Comparison of ENCODE assay signal across 10 cellular contexts in the genomic region with DNA sequence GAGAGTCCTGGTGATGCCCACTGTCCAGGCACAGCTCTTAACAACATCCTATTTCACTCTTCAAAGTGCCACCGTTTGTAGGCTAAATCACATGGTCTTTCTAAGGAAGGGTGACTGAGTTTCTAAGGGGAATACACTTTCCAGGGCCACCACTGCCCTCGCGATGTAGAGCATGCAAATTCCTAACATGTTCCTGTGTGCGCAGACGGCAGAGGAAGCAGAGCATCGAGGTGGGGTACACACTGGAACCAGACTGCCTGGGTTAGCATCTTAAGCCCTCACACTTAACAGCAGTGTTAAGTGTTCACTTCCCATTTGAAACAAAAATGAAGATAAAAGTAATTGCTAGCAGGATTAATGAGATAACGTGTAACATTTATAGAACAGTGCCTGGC. TPM values are rescaled to one million over a fixed set of nuclear protein-coding genes. Genes with fewer than 3 reads are reported as not detected.
A peak's percentile ranks its signal among the peaks of the same experiment; 100 is the strongest.
DNase-seq lines count a peak whose midpoint lies in the region; ATAC-seq and TF ChIP-seq lines count a peak whose summit lies in the region.
"Had no signal": no experiment of that assay in that cellular context is flagged by ENCODE, and none has a peak within 500 bp of the region (broad histone marks: within the 10 kb centered on the region; RNA-seq: fewer than 3 reads in every experiment).

No MANE protein-coding gene starts in this region.

- peak overlapping the region; percentile 87 for H3K4me3 Mint-ChIP-seq in activated CD8-positive, alpha-beta memory T cell treated with anti-CD3 and anti-CD28 coated beads, Interleukin-2, amount 10 ng/mL, durations not matched to agents 7 days and 5 days
- H3K4me3 Mint-ChIP-seq in T-helper 17 cell = peak overlapping the region; percentile 96

- no peak for ATAC-seq in activated CD8-positive, alpha-beta memory T cell treated with anti-CD3 and anti-CD28 coated beads, Interleukin-2, amount 10 ng/mL, durations not matched to agents 7 days and 5 days
- ATAC-seq in T-helper 17 cell = no peak
- no peak for ATAC-seq in thoracic aorta (ENCODE audit: insufficient number of reproducible peaks, low FRiP score, low read depth)
- no peak for ATAC-seq in GM19455 (IDR thresholded peaks at IDR 0.05; ENCODE audit: unreplicated experiment)

- peak overlapping the region; percentile 40; the same call in 1 of the 2 replicates for H3K9ac ChIP-seq in iPS-20b (ENCODE audit: low read depth, low read length)

- H3K4me1 ChIP-seq in iPS-20b (ENCODE audit: insufficient read depth, low read length) (peaks cover 62% of the 10 kb centered on the region), thoracic aorta (ENCODE audit: control insufficient read depth in 1 of 2, low read depth in 2 of 2) (peaks cover 43 to 53% of the 10 kb centered on the region in 2 donors)

- no peaks in the 10 kb centered on the region for H3K27me3 Mint-ChIP-seq in activated CD8-positive, alpha-beta memory T cell treated with anti-CD3 and anti-CD28 coated beads, Interleukin-2, amount 10 ng/mL, durations not matched to agents 7 days and 5 days
- H3K27me3 Mint-ChIP-seq in T-helper 17 cell = no peaks in the 10 kb centered on the region

- CTCF ChIA-PET in activated CD8-positive, alpha-beta memory T cell treated with anti-CD3 and anti-CD28 coated beads, Interleukin-2, amount 10 ng/mL, durations not matched to agents 7 days and 5 days (lab: Charles Lee) = interaction anchor here (1.2 to 1.3 kb wide), 2 partner anchors 11 to 35 kb away, joined by 4 read pairs; no protein-coding TSS in a partner anchor

- H3K27me3 ChIP-seq in iPS-20b (ENCODE audit: insufficient read depth, low read length) (peaks cover 17% of the 10 kb centered on the region), thoracic aorta (replicated peaks; ENCODE audit: insufficient read depth) (no peaks in the 10 kb centered on the region)
- H3K27me3 ChIP-seq: tibial artery had no signal

- H3K4me3 ChIP-seq in iPS-20b (ENCODE audit: low read length) = peak overlapping the region; percentile 6; the same call in 1 of the 2 replicates
- peak overlapping the region; percentile 3 for H3K4me3 ChIP-seq in thoracic aorta
- H3K4me3 ChIP-seq: tibial artery had no signal

- peak overlapping the region; percentile 82 for H3K27ac Mint-ChIP-seq in activated CD8-positive, alpha-beta memory T cell treated with anti-CD3 and anti-CD28 coated beads, Interleukin-2, amount 10 ng/mL, durations not matched to agents 7 days and 5 days
- H3K27ac Mint-ChIP-seq in T-helper 17 cell = peak overlapping the region; percentile 95

- H3K4me1 Mint-ChIP-seq in activated CD8-positive, alpha-beta memory T cell treated with anti-CD3 and anti-CD28 coated beads, Interleukin-2, amount 10 ng/mL, durations not matched to agents 7 days and 5 days = peaks cover 68% of the 10 kb centered on the region
- H3K4me1 Mint-ChIP-seq in T-helper 17 cell = peaks cover 72% of the 10 kb centered on the region

- no peak for TF ChIP-seq CTCF in thoracic aorta (IDR thresholded peaks at IDR 0.05)

- H3K27ac ChIP-seq in iPS-20b (ENCODE audit: low read length) (peak overlapping the region; percentile 44), thoracic aorta (peak overlapping the region; percentile 44 to 93)

- H3K36me3 Mint-ChIP-seq in activated CD8-positive, alpha-beta memory T cell treated with anti-CD3 and anti-CD28 coated beads, Interleukin-2, amount 10 ng/mL, durations not matched to agents 7 days and 5 days = peaks cover 10% of the 10 kb centered on the region
- peaks cover 2% of the 10 kb centered on the region for H3K36me3 Mint-ChIP-seq in T-helper 17 cell (ENCODE audit: low read depth)

- peak; percentile 38 for DNase-seq in activated CD8-positive, alpha-beta memory T cell treated with anti-CD3 and anti-CD28 coated beads, Interleukin-2, amount 10 ng/mL, durations not matched to agents 7 days and 5 days
- no peak for DNase-seq in activated CD8-positive, alpha-beta memory T cell treated with anti-CD3 and anti-CD28 coated beads, Interleukin-2, amount 50 U/mL, for 48 hours
- no peak for DNase-seq in T-helper 17 cell
- DNase-seq in thoracic aorta (ENCODE audit: low spot score) = no peak
- no peak for DNase-seq in GF-D8 (lab: John Stamatoyannopoulos, UW)
- DNase-seq in stimulated activated CD4-positive, alpha-beta T cell treated with anti-CD3 and anti-CD28 coated beads, Interleukin-4, amount 100 ng/mL, for 1 hour = no peak
- DNase-seq: effector CD4-positive, alpha-beta T cell; tibial artery had no signal

- H3K9me3 Mint-ChIP-seq in activated CD8-positive, alpha-beta memory T cell treated with anti-CD3 and anti-CD28 coated beads, Interleukin-2, amount 10 ng/mL, durations not matched to agents 7 days and 5 days (ENCODE audit: low read depth) = no peaks in the 10 kb centered on the region

- H3K9me3 ChIP-seq in T-helper 17 cell (ENCODE audit: control insufficient read depth, low read length, poor library complexity, severe bottlenecking) (no peaks in the 10 kb centered on the region), iPS-20b (ENCODE audit: insufficient read depth, low read depth, low read length) (no peaks in the 10 kb centered on the region), thoracic aorta (no peaks in the 10 kb centered on the region)
- H3K9me3 ChIP-seq: tibial artery had no signal

- H3K36me3 ChIP-seq in iPS-20b (ENCODE audit: insufficient read depth, low read depth, low read length) = no peaks in the 10 kb centered on the region
- no peaks in the 10 kb centered on the region for H3K36me3 ChIP-seq in thoracic aorta
- H3K36me3 ChIP-seq: tibial artery had no signal

RNA-seq across cellular contexts. Expression of gene VOPP1, which starts 3.0 kb away (rescaled TPM):
- total RNA-seq in activated CD8-positive, alpha-beta memory T cell treated with anti-CD3 and anti-CD28 coated beads, Interleukin-2, amount 10 ng/mL, durations not matched to agents 7 days and 5 days = 10 to 100 TPM; 42.3 to 67.3 TPM
- total RNA-seq in T-helper 17 cell (100 to 1,000 TPM; 114 to 120 TPM), thoracic aorta (100 to 1,000 TPM in 1 of 2 donors, 10 to 100 TPM in 1; 88.9 to 131 TPM)
